17 cellular contexts compared by ENCODE assay signal in the genomic region with DNA sequence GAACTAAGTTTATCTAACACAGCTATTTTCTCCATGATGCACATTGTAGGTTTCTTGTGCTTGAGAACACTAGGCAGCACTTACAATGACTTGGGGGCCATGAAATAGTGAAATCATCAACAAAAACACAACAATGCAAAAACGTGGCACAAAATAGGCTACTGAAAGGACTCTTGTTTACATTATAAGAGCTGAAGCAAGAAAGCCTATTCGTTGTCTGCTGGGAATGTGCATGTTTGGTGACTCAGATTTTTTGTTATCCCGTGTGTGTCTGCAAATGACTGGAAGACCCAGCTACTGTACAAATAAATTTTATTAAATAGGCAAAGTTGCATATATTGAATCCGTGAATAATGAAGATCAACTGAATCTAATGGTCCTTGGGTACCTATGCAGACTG.
DNase-seq lines count a peak whose midpoint lies in the region; ATAC-seq and TF ChIP-seq lines count a peak whose summit lies in the region.
"Had no signal": no experiment of that assay in that cellular context is flagged by ENCODE, and none has a peak within 500 bp of the region (broad histone marks: within the 10 kb centered on the region; RNA-seq: fewer than 3 reads in every experiment).

No MANE protein-coding gene starts in this region.

- peaks cover 7% of the 10 kb centered on the region; the same call in 1 of the 2 replicates for H3K9me1 ChIP-seq in IMR-90 (ENCODE audit: insufficient read depth, low read length)

- no peak overlapping the region for H3K27ac Mint-ChIP-seq in activated naive CD8-positive, alpha-beta T cell treated with anti-CD3 and anti-CD28 coated beads for 36 hours
- H3K27ac Mint-ChIP-seq: activated CD4-positive, alpha-beta T cell treated with anti-CD3 and anti-CD28 coated beads for 36 hours; T-cell; type B pancreatic cell had no signal

- TF ChIP-seq CTCF in AG10803 (conservative IDR thresholded peaks at IDR 0.05; ENCODE audit: low read length) (no peak), IMR-90 (conservative IDR thresholded peaks at IDR 0.05; ENCODE audit: low read depth, low read length) (no peak), coronary artery (IDR thresholded peaks at IDR 0.05) (no peak)

- H3K23ac ChIP-seq in IMR-90 (ENCODE audit: low read depth, low read length): no peak overlapping the region

- H4K8ac ChIP-seq in IMR-90 (ENCODE audit: low read depth in 2 of 2, low read length in 2 of 2): no peak overlapping the region

- H3K9ac ChIP-seq in IMR-90 (ENCODE audit: low read depth, low read length): no peak overlapping the region

- in situ Hi-C loops in IMR-90 (cut with MboI; ENCODE audit: low sequenced_read_pairs): no loop called here

- dilution Hi-C loops in IMR-90 (cut with HindIII; ENCODE audit: low sequenced_read_pairs, unreplicated experiment): no loop called here

- no peak overlapping the region for H3K4me3 Mint-ChIP-seq in activated naive CD8-positive, alpha-beta T cell treated with anti-CD3 and anti-CD28 coated beads for 36 hours
- H3K4me3 Mint-ChIP-seq: activated CD4-positive, alpha-beta T cell treated with anti-CD3 and anti-CD28 coated beads for 36 hours; effector memory CD8-positive, alpha-beta T cell; T-cell; type B pancreatic cell had no signal

- H3K27me3 Mint-ChIP-seq in activated naive CD8-positive, alpha-beta T cell treated with anti-CD3 and anti-CD28 coated beads for 36 hours: no peaks in the 10 kb centered on the region
- H3K27me3 Mint-ChIP-seq: activated CD4-positive, alpha-beta T cell treated with anti-CD3 and anti-CD28 coated beads for 36 hours; effector memory CD8-positive, alpha-beta T cell; T-cell; type B pancreatic cell had no signal

- no peak overlapping the region for H3K14ac ChIP-seq in IMR-90 (replicated peaks; ENCODE audit: low read depth, low read length)

- peaks cover 27% of the 10 kb centered on the region for H4K20me1 ChIP-seq in IMR-90 (ENCODE audit: insufficient read depth, low read length)

- H3K27ac ChIP-seq in IMR-90 (ENCODE audit: insufficient read depth, low read length) (no peak overlapping the region; the same call in 1 of the 2 replicates), caudate nucleus (ENCODE audit: low read depth, low read length) (peak overlapping the region; percentile 14), coronary artery (no peak overlapping the region)
- H3K27ac ChIP-seq: heart right ventricle had no signal

- POLR2A ChIA-PET in IMR-90 (lab: Charles Lee; ENCODE audit: unreplicated experiment): no interaction called here

- no peak overlapping the region for H2AK9ac ChIP-seq in IMR-90 (replicated peaks; ENCODE audit: low read depth, low read length, poor library complexity)

- TF ChIP-seq POLR2A in IMR-90 (IDR thresholded peaks at IDR 0.05; ENCODE audit: low read depth, low read length): no peak

- H2BK15ac ChIP-seq in IMR-90 (ENCODE audit: low read depth, low read length): no peak overlapping the region

- peak overlapping the region; percentile 71; the same call in 1 of the 2 replicates for H3K4me2 ChIP-seq in IMR-90 (ENCODE audit: low read depth, low read length)

- peak; percentile 86 for ATAC-seq in IMR-90 (ENCODE audit: low read depth)
- ATAC-seq: activated CD4-positive, alpha-beta T cell treated with anti-CD3 and anti-CD28 coated beads for 36 hours; effector memory CD8-positive, alpha-beta T cell; heart right ventricle; left cardiac atrium; T-cell had no signal

- peaks cover 5% of the 10 kb centered on the region; the same call in 1 of the 2 replicates for H3K4me1 ChIP-seq in IMR-90 (ENCODE audit: control insufficient read depth, insufficient read depth, low read length)

- no CpG with 5 or more reads among the region's 4 CpGs for WGBS in IMR-90 (ENCODE audit: extremely low coverage in 2 of 2, insufficient read length in 1 of 2), 2 experiments

- peaks cover 15 to 59% of the 10 kb centered on the region in 2 experiments for H3K79me1 ChIP-seq in IMR-90 (ENCODE audit: low read depth in 1 of 2, low read length in 2 of 2)

- peak; percentile 77 for DNase-seq in AG10803 (ENCODE audit: low read depth)
- peak; percentile 93 for DNase-seq in IMR-90
- DNase-seq in caudate nucleus (lab: John Stamatoyannopoulos, UW): no peak
- DNase-seq in iris pigment epithelial cell (ENCODE audit: low read depth): peak; percentile 95
- DNase-seq in coronary artery (ENCODE audit: low spot score): no peak
- DNase-seq in NCI-H146 treated with DMSO at 0.1 percent for 48 hours (lab: John Stamatoyannopoulos, UW; ENCODE audit: unreplicated experiment): no peak
- no peak for DNase-seq in activated naive CD8-positive, alpha-beta T cell treated with anti-CD3 and anti-CD28 coated beads for 36 hours
- DNase-seq in activated naive CD4-positive, alpha-beta T cell treated with Interleukin-2 at 50 U/mL for 16 hours: no peak
- DNase-seq: activated CD4-positive, alpha-beta T cell treated with anti-CD3 and anti-CD28 coated beads for 36 hours; activated T-cell treated with anti-CD3 and anti-CD28 coated beads for 4 hours; effector memory CD8-positive, alpha-beta T cell; heart right ventricle; left cardiac atrium; NCI-H1436; NCI-H446 treated with DMSO at 0.1 percent for 48 hours; T-cell had no signal

- no peaks in the 10 kb centered on the region for H3K27me3 ChIP-seq in IMR-90 (ENCODE audit: control insufficient read depth, insufficient read depth, low read length)
- H3K27me3 ChIP-seq: heart right ventricle had no signal

- H2AFZ ChIP-seq in IMR-90 (replicated peaks; ENCODE audit: low read length, poor library complexity): no peak overlapping the region

- H3K9me3 ChIP-seq in IMR-90 (ENCODE audit: control insufficient read depth, insufficient read depth, low read length): no peaks in the 10 kb centered on the region
- H3K9me3 ChIP-seq: heart right ventricle had no signal

- no peak overlapping the region for H3K4me3 ChIP-seq in AG10803 (ENCODE audit: low read length)
- no peak overlapping the region for H3K4me3 ChIP-seq in IMR-90 (ENCODE audit: insufficient read depth, low read depth, low read length)
- H3K4me3 ChIP-seq in coronary artery: no peak overlapping the region
- H3K4me3 ChIP-seq: heart right ventricle had no signal

- BruUV-seq in IMR-90 (replicated peaks; lab: Mats Ljungman, UMichigan): no TSS peak

- no peaks in the 10 kb centered on the region for H3K9me3 Mint-ChIP-seq in activated naive CD8-positive, alpha-beta T cell treated with anti-CD3 and anti-CD28 coated beads for 36 hours
- H3K9me3 Mint-ChIP-seq: effector memory CD8-positive, alpha-beta T cell; T-cell; type B pancreatic cell had no signal

- H3K18ac ChIP-seq in IMR-90 (ENCODE audit: low read depth, low read length): peak overlapping the region; percentile 21; the same call in 1 of the 2 replicates

- no peak overlapping the region for H2BK20ac ChIP-seq in IMR-90 (ENCODE audit: low read depth, low read length)

- CTCF ChIA-PET in IMR-90 (lab: Yijun Ruan, JAX): interaction anchor here (0.6 kb wide), 1 partner anchor 28 kb away, joined by 3 read pairs; no protein-coding TSS in a partner anchor

- no peak for TF ChIP-seq RAD21 in IMR-90 (IDR thresholded peaks at IDR 0.05; ENCODE audit: low read length)

- intact Hi-C loops in IMR-90 (cut with micrococcal nuclease): loop anchor here (5.0 kb wide), 1 partner anchor 506 kb away; no protein-coding TSS in a partner anchor

- no peak overlapping the region for H2BK120ac ChIP-seq in IMR-90 (ENCODE audit: low read depth, low read length)

- H3K56ac ChIP-seq in IMR-90 (ENCODE audit: extremely low read depth, insufficient read depth, low read length): no peak overlapping the region

- H3K36me3 Mint-ChIP-seq in activated naive CD8-positive, alpha-beta T cell treated with anti-CD3 and anti-CD28 coated beads for 36 hours: peaks cover 17% of the 10 kb centered on the region

- peak overlapping the region; percentile 77 for H2BK5ac ChIP-seq in IMR-90 (ENCODE audit: low read depth, low read length, poor library complexity, severe bottlenecking)

- peaks cover 15% of the 10 kb centered on the region for H3K4me1 Mint-ChIP-seq in activated naive CD8-positive, alpha-beta T cell treated with anti-CD3 and anti-CD28 coated beads for 36 hours

- H4K5ac ChIP-seq in IMR-90 (ENCODE audit: low read depth, low read length): no peak overlapping the region; the same call in 1 of the 2 replicates

- no peaks in the 10 kb centered on the region for H3K36me3 ChIP-seq in IMR-90 (ENCODE audit: control insufficient read depth, insufficient read depth, low read length)

- H2AK5ac ChIP-seq in IMR-90 (ENCODE audit: low read depth, low read length): no peak overlapping the region

- no peak overlapping the region for H4K91ac ChIP-seq in IMR-90 (ENCODE audit: insufficient read depth, low read depth, low read length)

- H3K4ac ChIP-seq in IMR-90 (ENCODE audit: low read depth, low read length): no peak overlapping the region

TF ChIP-seq in IMR-90, 13 proteins besides CTCF, POLR2A, EP300 and RAD21:
- no peak for TF ChIP-seq NFE2L2 (IDR thresholded peaks at IDR 0.05; ENCODE audit: low read depth, low read length)
- peak; percentile 79 for TF ChIP-seq CEBPB (IDR thresholded peaks at IDR 0.05; ENCODE audit: low read depth, low read length)
- peak; percentile 93 for TF ChIP-seq BHLHE40 (IDR thresholded peaks at IDR 0.05; ENCODE audit: low read depth, low read length)
- TF ChIP-seq FOS (IDR thresholded peaks at IDR 0.05; ENCODE audit: low read depth, low read length): peak; percentile 73

Comparison
In these comparisons a context has a peak if more than half of its experiments do, and no peak if none do; other contexts are left out.
1. DNase-seq: peak in AG10803 (single experiment), IMR-90 (single experiment) and iris pigment epithelial cell (single experiment); none in caudate nucleus (0 of 61), coronary artery (single experiment), NCI-H146 treated with DMSO at 0.1 percent for 48 hours (single experiment), activated naive CD8-positive, alpha-beta T cell treated with anti-CD3 and anti-CD28 coated beads for 36 hours (single experiment) and activated naive CD4-positive, alpha-beta T cell treated with Interleukin-2 at 50 U/mL for 16 hours (single experiment).